ENCODE assay signal across 1 cellular context in genomic region chr4:56226579-56226978, GRCh38.
TF ChIP-seq lines count a peak whose summit lies in the region.

No MANE protein-coding gene starts in this region.

TF ChIP-seq in GM23338, 12 proteins besides CTCF, POLR2A, EP300 and RAD21 (continued from another document):
- TF ChIP-seq ZNF462 (CRISPR knock-in tag; IDR thresholded peaks at IDR 0.05) (no peak), NANOG (IDR thresholded peaks at IDR 0.05; ENCODE audit: borderline replicate concordance) (no peak), ETS1 (IDR thresholded peaks at IDR 0.05) (no peak), CREB1 (CRISPR knock-in tag; IDR thresholded peaks at IDR 0.05; ENCODE audit: low read depth) (no peak), REST (IDR thresholded peaks at IDR 0.05; ENCODE audit: unreplicated experiment) (no peak), STAT1 (IDR thresholded peaks at IDR 0.05; ENCODE audit: unreplicated experiment) (no peak), EZH2 (IDR thresholded peaks at IDR 0.05; ENCODE audit: low read depth, unreplicated experiment) (no peak), ZNF331 (CRISPR knock-in tag; IDR thresholded peaks at IDR 0.05; ENCODE audit: low read depth) (no peak), POLR2AphosphoS5 (IDR thresholded peaks at IDR 0.05; ENCODE audit: low read depth) (no peak), ZNF114 (CRISPR knock-in tag; IDR thresholded peaks at IDR 0.05) (no peak), EZH2phosphoT487 (IDR thresholded peaks at IDR 0.05; ENCODE audit: unreplicated experiment) (no peak)
TF ChIP-seq in GM23338: peak in this region for 0.
